In the genomic region with DNA sequence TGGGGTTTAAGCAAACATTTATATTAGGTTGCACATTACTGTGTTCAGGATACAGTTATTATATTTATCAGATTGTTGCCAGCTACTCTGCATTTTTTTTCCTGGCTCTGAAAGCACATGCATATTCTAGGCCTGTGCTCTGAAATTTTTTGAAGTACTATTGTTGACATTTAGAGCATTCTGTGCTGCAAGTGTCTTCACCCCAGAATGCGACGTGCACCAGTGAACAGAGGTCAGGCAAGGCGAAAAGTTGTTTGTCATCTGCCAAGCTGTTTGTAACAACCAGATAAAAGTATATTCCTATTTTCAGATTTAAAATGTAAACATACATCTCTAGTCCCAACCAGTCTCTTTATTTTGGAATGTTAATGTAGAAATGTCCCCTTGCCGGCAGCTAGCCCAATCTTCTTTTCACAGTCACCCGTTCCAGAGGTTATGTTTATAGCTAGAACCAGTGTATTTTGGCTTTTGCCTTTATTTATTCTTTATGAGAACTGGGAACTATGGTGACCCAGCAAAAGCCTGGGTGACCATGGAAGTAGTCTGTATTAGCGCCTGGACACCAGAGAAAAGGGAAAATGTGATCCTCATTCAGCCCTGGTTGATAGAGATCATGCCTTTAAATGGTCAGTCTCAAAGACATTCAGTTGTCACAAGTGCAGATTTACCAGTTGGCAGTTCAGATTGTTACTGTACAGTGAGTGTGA, we compare ENCODE assay signal across 3 cellular contexts.
TF ChIP-seq lines count a peak whose summit lies in the region.

No MANE protein-coding gene starts in this region.

TF ChIP-seq in SK-N-SH, 30 proteins besides CTCF, POLR2A, EP300 and RAD21:
- TF ChIP-seq JUND (IDR thresholded peaks at IDR 0.05): no peak
- TF ChIP-seq TAF1 (IDR thresholded peaks at IDR 0.05; ENCODE audit: borderline replicate concordance, low read depth, low read length): no peak
- no peak for TF ChIP-seq ZBTB33 (IDR thresholded peaks at IDR 0.05; ENCODE audit: borderline replicate concordance, low read depth)
- TF ChIP-seq GATA2 (CRISPR knock-in tag; IDR thresholded peaks at IDR 0.05): no peak
- TF ChIP-seq MEF2A (IDR thresholded peaks at IDR 0.05; ENCODE audit: borderline replicate concordance, low read depth): no peak
- TF ChIP-seq, protein P1, sequence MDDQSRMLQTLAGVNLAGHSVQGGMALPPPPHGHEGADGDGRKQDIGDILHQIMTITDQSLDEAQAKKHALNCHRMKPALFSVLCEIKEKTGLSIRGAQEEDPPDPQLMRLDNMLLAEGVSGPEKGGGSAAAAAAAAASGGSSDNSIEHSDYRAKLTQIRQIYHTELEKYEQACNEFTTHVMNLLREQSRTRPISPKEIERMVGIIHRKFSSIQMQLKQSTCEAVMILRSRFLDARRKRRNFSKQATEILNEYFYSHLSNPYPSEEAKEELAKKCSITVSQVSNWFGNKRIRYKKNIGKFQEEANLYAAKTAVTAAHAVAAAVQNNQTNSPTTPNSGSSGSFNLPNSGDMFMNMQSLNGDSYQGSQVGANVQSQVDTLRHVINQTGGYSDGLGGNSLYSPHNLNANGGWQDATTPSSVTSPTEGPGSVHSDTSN (IDR thresholded peaks at IDR 0.05): no peak
- TF ChIP-seq NRF1 (IDR thresholded peaks at IDR 0.05; ENCODE audit: low read depth, low read length): no peak
- no peak for TF ChIP-seq TEAD4 (IDR thresholded peaks at IDR 0.05; ENCODE audit: borderline replicate concordance, insufficient read depth)
- no peak for TF ChIP-seq MXI1 (IDR thresholded peaks at IDR 0.05; ENCODE audit: low read depth, low read length)
- TF ChIP-seq REST (IDR thresholded peaks at IDR 0.05; ENCODE audit: low read depth, low read length): no peak
- TF ChIP-seq ELF1 (IDR thresholded peaks at IDR 0.05): no peak

TF ChIP-seq in SK-N-SH treated with all-trans-retinoic acid at 6 μM for 48 hours, 23 proteins besides CTCF, POLR2A, EP300 and RAD21:
- TF ChIP-seq SNAI2 (CRISPR knock-in tag; IDR thresholded peaks at IDR 0.05) (no peak), ISL1 (CRISPR knock-in tag; IDR thresholded peaks at IDR 0.05) (no peak), ARNTL (CRISPR knock-in tag; IDR thresholded peaks at IDR 0.05; ENCODE audit: borderline replicate concordance, low read depth) (no peak), RARB (CRISPR knock-in tag; IDR thresholded peaks at IDR 0.05) (no peak), ZNF565 (CRISPR knock-in tag; conservative IDR thresholded peaks at IDR 0.05; ENCODE audit: low read depth) (no peak), TOX (CRISPR knock-in tag; IDR thresholded peaks at IDR 0.05; ENCODE audit: borderline replicate concordance) (no peak), POU6F1 (CRISPR knock-in tag; IDR thresholded peaks at IDR 0.05; ENCODE audit: borderline replicate concordance, low read depth) (no peak), GLIS3 (CRISPR knock-in tag; IDR thresholded peaks at IDR 0.05) (no peak)
TF ChIP-seq in SK-N-SH treated with all-trans-retinoic acid at 6 μM for 48 hours: peak in this region for 0.

TF ChIP-seq in IMR-90, 13 proteins besides CTCF, POLR2A, EP300 and RAD21:
- TF ChIP-seq CEBPB (IDR thresholded peaks at IDR 0.05; ENCODE audit: low read depth, low read length) (no peak), MAZ (IDR thresholded peaks at IDR 0.05; ENCODE audit: borderline replicate concordance, low read depth, low read length) (no peak), MXI1 (IDR thresholded peaks at IDR 0.05; ENCODE audit: borderline replicate concordance, low read depth, low read length) (no peak), RFX5 (IDR thresholded peaks at IDR 0.05; ENCODE audit: low read depth, low read length) (no peak), SMC3 (IDR thresholded peaks at IDR 0.05; ENCODE audit: low read depth, low read length) (no peak), ELK1 (IDR thresholded peaks at IDR 0.05; ENCODE audit: borderline replicate concordance, low read depth, low read length) (no peak), MAFK (IDR thresholded peaks at IDR 0.05; ENCODE audit: low read depth, low read length) (no peak)
- TF ChIP-seq, protein P2, sequence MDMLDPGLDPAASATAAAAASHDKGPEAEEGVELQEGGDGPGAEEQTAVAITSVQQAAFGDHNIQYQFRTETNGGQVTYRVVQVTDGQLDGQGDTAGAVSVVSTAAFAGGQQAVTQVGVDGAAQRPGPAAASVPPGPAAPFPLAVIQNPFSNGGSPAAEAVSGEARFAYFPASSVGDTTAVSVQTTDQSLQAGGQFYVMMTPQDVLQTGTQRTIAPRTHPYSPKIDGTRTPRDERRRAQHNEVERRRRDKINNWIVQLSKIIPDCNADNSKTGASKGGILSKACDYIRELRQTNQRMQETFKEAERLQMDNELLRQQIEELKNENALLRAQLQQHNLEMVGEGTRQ (IDR thresholded peaks at IDR 0.05; ENCODE audit: low read depth, low read length): no peak
